Comparison of ENCODE assay signal across 12 cellular contexts in genomic region chr12:51913071-51914033, GRCh38. TPM values are rescaled to one million over a fixed set of nuclear protein-coding genes. Genes with fewer than 3 reads are reported as not detected.
DNase-seq lines count a peak whose midpoint lies in the region; ATAC-seq, FAIRE-seq and TF ChIP-seq lines count a peak whose summit lies in the region.
"Had no signal": no experiment of that assay in that cellular context is flagged by ENCODE, and none has a peak within 500 bp of the region (broad histone marks: within the 10 kb centered on the region; RNA-seq: fewer than 3 reads in every experiment).

No MANE protein-coding gene starts in this region.

- H2BK5ac ChIP-seq in H1 (ENCODE audit: low read depth, low read length) (no peak overlapping the region), mesenchymal stem cell (ENCODE audit: low read depth, low read length, poor library complexity, severe bottlenecking) (no peak overlapping the region)

- H3K23me2 ChIP-seq in H1 (ENCODE audit: low read depth, low read length), result no peaks in the 10 kb centered on the region

- H3K27ac ChIP-seq in H1 (ENCODE audit: low read depth, low read length), result no peak overlapping the region
- H3K27ac ChIP-seq in mesenchymal stem cell (ENCODE audit: low read length, poor library complexity, severe bottlenecking), result no peak overlapping the region

- CTCF ChIA-PET in H1 (lab: Charles Lee; ENCODE audit: partially characterized antibody), result interaction anchor here (0.5 to 12.7 kb wide), 28 partner anchors 13 to 1148 kb away, joined by 3 to 234 read pairs (median 6); partner anchors contain the start of gene ANKRD33

- no peak overlapping the region for H3K56ac ChIP-seq in H1 (replicated peaks; ENCODE audit: insufficient read length, low read depth, low read length)

- H3K14ac ChIP-seq in H1 (ENCODE audit: insufficient read length) (no peak overlapping the region), mesenchymal stem cell (ENCODE audit: low read length in 2 of 2) (peak overlapping the region in 1 of 2 experiments; percentile 96)

- H3K18ac ChIP-seq in H1 (ENCODE audit: extremely low read depth, low read length) (peak overlapping the region; percentile 48; the same call in 1 of the 2 replicates), mesenchymal stem cell (ENCODE audit: low read depth in 1 of 2, low read length in 2 of 2) (peak overlapping the region; percentile 75 to 94)

- TF ChIP-seq RAD21 in H1 (IDR thresholded peaks at IDR 0.05 in 1 of 2, conservative IDR thresholded peaks at IDR 0.05 in 1 of 2; ENCODE audit: low read depth in 2 of 2, low read length in 2 of 2), result peak in 1 of 2 experiments; percentile 21; a peak in 2 of 4 replicates

- H3K4ac ChIP-seq in H1 (replicated peaks; ENCODE audit: insufficient read length, low read depth, low read length), result no peak overlapping the region
- peak overlapping the region; percentile 85 to 93 for H3K4ac ChIP-seq in mesenchymal stem cell (ENCODE audit: low read depth in 1 of 2, low read length in 2 of 2)

- H3K4me1 ChIP-seq in H1 (replicated peaks in 1 of 4; ENCODE audit: control insufficient read depth in 3 of 4, insufficient read depth in 4 of 4, low read length in 3 of 4) (peaks cover 0 to 8% (median 1%) of the 10 kb centered on the region in 4 experiments; a peak in 4 of 7 replicates), mesenchymal stem cell (ENCODE audit: control insufficient read depth, insufficient read depth, low read depth, low read length) (peaks cover 3% of the 10 kb centered on the region)

- ATAC-seq in HG03097 (IDR thresholded peaks at IDR 0.05; ENCODE audit: low FRiP score, unreplicated experiment), result no peak
- no peak for ATAC-seq in HG03196 (IDR thresholded peaks at IDR 0.05; ENCODE audit: unreplicated experiment)

- H3K23ac ChIP-seq in H1 (ENCODE audit: insufficient read length) (no peak overlapping the region), mesenchymal stem cell (ENCODE audit: low read length in 2 of 2) (peak overlapping the region in 1 of 2 experiments; percentile 66)

- no peaks in the 10 kb centered on the region for H4K20me1 ChIP-seq in H1 (replicated peaks in 1 of 2; ENCODE audit: control insufficient read depth in 1 of 2, insufficient read depth in 2 of 2, low read length in 2 of 2)

- H3K27me3 ChIP-seq in H1 (replicated peaks in 1 of 4; ENCODE audit: control insufficient read depth in 3 of 4, extremely low read depth in 1 of 4, insufficient read depth in 3 of 4, low read length in 3 of 4) (peaks cover 0 to 9% (median 3%) of the 10 kb centered on the region in 4 experiments; a peak in 4 of 7 replicates), mesenchymal stem cell (ENCODE audit: control insufficient read depth in 1 of 2, insufficient read depth in 1 of 2, low read length in 2 of 2) (peaks cover 0 to 4% of the 10 kb centered on the region in 2 experiments)

- H3K9ac ChIP-seq in H1 (replicated peaks in 1 of 4; ENCODE audit: extremely low read depth in 1 of 4, low read depth in 3 of 4, low read length in 3 of 4) (no peak overlapping the region), mesenchymal stem cell (ENCODE audit: low read length) (peak overlapping the region; percentile 95)

- H3K9me3 ChIP-seq in H1 (ENCODE audit: insufficient read depth in 2 of 2, low read depth in 1 of 2, low read length in 1 of 2) (no peaks in the 10 kb centered on the region), mesenchymal stem cell (ENCODE audit: control insufficient read depth, low read length) (no peaks in the 10 kb centered on the region)

- no peak for TF ChIP-seq EP300 in H1 (IDR thresholded peaks at IDR 0.05; ENCODE audit: borderline replicate concordance in 1 of 2, low read depth in 2 of 2, low read length in 2 of 2)

- H2AK5ac ChIP-seq in H1 (ENCODE audit: low read depth, low read length), result 0 out of 2 replicates have a peak overlapping the region, but pooled peaks have one; percentile 53
- H2AK5ac ChIP-seq in mesenchymal stem cell (ENCODE audit: low read length, severe bottlenecking), result no peak overlapping the region

- H3K79me1 ChIP-seq in H1 (ENCODE audit: low read depth, low read length), result no peaks in the 10 kb centered on the region
- H3K79me1 ChIP-seq in mesenchymal stem cell (replicated peaks; ENCODE audit: low read length, poor library complexity, severe bottlenecking), result no peaks in the 10 kb centered on the region

- peak in 2 of 3 experiments; percentile 47 to 64; a peak in 3 of 4 replicates for TF ChIP-seq CTCF in H1 (IDR thresholded peaks at IDR 0.05; ENCODE audit: control extremely low read depth in 1 of 3, insufficient read depth in 1 of 3, low read depth in 1 of 3, low read length in 3 of 3)

- no peak for TF ChIP-seq POLR2A in H1 (IDR thresholded peaks at IDR 0.05; ENCODE audit: control extremely low read depth in 1 of 2, low read depth in 2 of 2, low read length in 2 of 2)

- H2AFZ ChIP-seq in H1 (ENCODE audit: low read length), result no peak overlapping the region
- no peak overlapping the region for H2AFZ ChIP-seq in mesenchymal stem cell (ENCODE audit: low read depth, low read length)

- H3K4me3 ChIP-seq in H1 (ENCODE audit: extremely low read depth in 1 of 4, insufficient read depth in 2 of 4, low read depth in 3 of 4, low read length in 4 of 4), result no peak overlapping the region
- H3K4me3 ChIP-seq in mesenchymal stem cell (ENCODE audit: insufficient read depth in 1 of 2, low read depth in 1 of 2, low read length in 2 of 2), result peak overlapping the region in 1 of 2 experiments; percentile 53

- peak; percentile 55 for DNase-seq in activated effector memory CD4-positive, alpha-beta T cell treated with anti-CD3 and anti-CD28 coated beads, Interleukin-2, amount 50 U/mL, for 16 hours
- no peak for DNase-seq in activated effector memory CD4-positive, alpha-beta T cell treated with Interleukin-2 at 50 U/mL for 16 hours
- DNase-seq in H1 (ENCODE audit: low read depth in 1 of 2, low spot score in 2 of 2), result peak in 1 of 2 experiments; percentile 81
- no peak for DNase-seq in mesenchymal stem cell
- DNase-seq in NCI-H748 treated with DMSO at 0.1 percent for 48 hours (lab: John Stamatoyannopoulos, UW), result no peak
- no peak for DNase-seq in dedifferentiated amniotic fluid mesenchymal stem cell (ENCODE audit: extremely low spot score)
- DNase-seq: activated naive CD8-positive, alpha-beta T cell treated with anti-CD3 and anti-CD28 coated beads, Interleukin-2, amount 10 ng/mL, durations not matched to agents 7 days and 5 days; NCI-H1436 treated with DMSO at 0.1 percent for 48 hours had no signal

- H3K4me2 ChIP-seq in H1 (ENCODE audit: insufficient read depth in 1 of 2, low read depth in 2 of 2, low read length in 2 of 2), result no peak overlapping the region
- no peak overlapping the region for H3K4me2 ChIP-seq in mesenchymal stem cell (ENCODE audit: low read length, poor library complexity, severe bottlenecking)

- H2BK12ac ChIP-seq in H1 (ENCODE audit: low read depth, low read length) (peak overlapping the region; percentile 75; the same call in 1 of the 2 replicates), mesenchymal stem cell (ENCODE audit: low read length in 2 of 2) (peak overlapping the region; percentile 42 to 85)

- H2BK15ac ChIP-seq in H1 (ENCODE audit: low read length) (no peak overlapping the region), mesenchymal stem cell (ENCODE audit: low read depth, poor library complexity, severe bottlenecking) (no peak overlapping the region)

- 75% methylated on average over 25 of the region's 30 CpGs; no CpG with 5 or more reads in 1 of the 2 experiments for WGBS in H1 (ENCODE audit: extremely low coverage in 1 of 2, insufficient coverage in 1 of 2, insufficient read length in 1 of 2, insufficient replicate concordance in 2 of 2, low coverage in 1 of 2, low lambda C conversion rate in 2 of 2, missing lambda C conversion rate in 1 of 2), 2 experiments
- 86% methylated on average over 28 of the region's 30 CpGs for WGBS in mesenchymal stem cell

- no peak for FAIRE-seq in H1 (lab: Jason Lieb, UNC)

- H4K5ac ChIP-seq in H1 (ENCODE audit: insufficient read length, low read depth, low read length), result no peak overlapping the region

- POLR2A ChIA-PET in H1 (lab: Charles Lee; ENCODE audit: partially characterized antibody), result interaction anchor here (1.4 kb wide), 1 partner anchor 8 kb away, joined by 6 read pairs; no protein-coding TSS in a partner anchor

- H4K91ac ChIP-seq in H1 (replicated peaks; ENCODE audit: insufficient read length, low read length), result peak overlapping the region; percentile 59
- peak overlapping the region; percentile 88 for H4K91ac ChIP-seq in mesenchymal stem cell (ENCODE audit: low read length)

- H2BK120ac ChIP-seq in H1 (replicated peaks; ENCODE audit: low read depth, low read length) (no peak overlapping the region), mesenchymal stem cell (ENCODE audit: low read depth, low read length) (peak overlapping the region; percentile 77)

- H4K8ac ChIP-seq in H1 (ENCODE audit: extremely low read depth, insufficient read depth, low read length) (no peak overlapping the region; the same call in 1 of the 2 replicates), mesenchymal stem cell (ENCODE audit: low read length) (peak overlapping the region; percentile 86)

- no peak overlapping the region for H2BK20ac ChIP-seq in H1 (ENCODE audit: low read length)

- no peaks in the 10 kb centered on the region for H3K79me2 ChIP-seq in H1 (ENCODE audit: control insufficient read depth in 1 of 2, insufficient read depth in 2 of 2, low read length in 2 of 2)

- H3K36me3 ChIP-seq in H1 (ENCODE audit: control insufficient read depth in 2 of 4, insufficient read depth in 4 of 4, low read length in 3 of 4) (no peaks in the 10 kb centered on the region), mesenchymal stem cell (ENCODE audit: control insufficient read depth in 1 of 2, insufficient read depth in 2 of 2, low read depth in 1 of 2, low read length in 2 of 2) (peaks cover 0 to 60% of the 10 kb centered on the region in 2 experiments)

RNA-seq across cellular contexts. Expression of gene ACVRL1, which starts 6.0 kb away (rescaled TPM):
- total RNA-seq in H1 (2021; fragmentation: NEBNext Ultra II Directional; extraction: Animal tissue kit (Norgen Biotek cat#: 25700)), result 0.09 TPM in 1 of 2 replicates, not detected in the other
- polyA plus RNA-seq in H1 (2011; rRNA removed), result 0.35 and 0.50 TPM in 2 replicates
- 0.54 TPM for polyA plus RNA-seq in H1 (2011; cell fraction: cytosol; rRNA removed)
- 1.2 TPM for polyA plus RNA-seq in H1 (2011; cell fraction: nucleus; rRNA removed)
- polyA plus RNA-seq in H1 (2012, experiment 1 of 2), result 0.59 to 0.90 TPM (median 0.84 TPM) in 4 replicates
- 0.10 TPM for polyA plus RNA-seq in H1 (2012, experiment 2 of 2)
- polyA plus RNA-seq in H1 (2013, experiment 1 of 2), result 0.39 TPM
- polyA plus RNA-seq in H1 (2013, experiment 2 of 2), result 0.24 TPM
- polyA minus RNA-seq in H1 (2011; rRNA and poly(A)+ RNA removed), result 0.39 and 0.82 TPM in 2 replicates
- polyA minus RNA-seq in H1 (2011; cell fraction: cytosol; rRNA and poly(A)+ RNA removed), result not detected
- 1.4 TPM for polyA minus RNA-seq in H1 (2011; cell fraction: nucleus; rRNA and poly(A)+ RNA removed)
- polyA plus RNA-seq in mesenchymal stem cell (2013, experiment 1 of 2), result 158 TPM
- polyA plus RNA-seq in mesenchymal stem cell (2013, experiment 2 of 2), result 162 TPM
- total RNA-seq: activated naive CD8-positive, alpha-beta T cell treated with anti-CD3 and anti-CD28 coated beads, Interleukin-2, amount 10 ng/mL, durations not matched to agents 7 days and 5 days had no signal

RNA-seq across cellular contexts. Expression of gene ANKRD33, which starts 25.4 kb away (rescaled TPM):
- 0.19 and 0.41 TPM in 2 replicates for total RNA-seq in H1 (2021; fragmentation: NEBNext Ultra II Directional; extraction: Animal tissue kit (Norgen Biotek cat#: 25700))
- polyA plus RNA-seq in H1 (2011; rRNA removed), result 0.53 and 1.5 TPM in 2 replicates
- 1.1 TPM for polyA plus RNA-seq in H1 (2011; cell fraction: cytosol; rRNA removed)
- polyA plus RNA-seq in H1 (2011; cell fraction: nucleus; rRNA removed), result 8.7 TPM
- polyA plus RNA-seq in H1 (2012, experiment 1 of 2), result 0.53 to 1.1 TPM (median 0.62 TPM) in 4 replicates
- polyA plus RNA-seq in H1 (2012, experiment 2 of 2), result 0.39 TPM
- polyA plus RNA-seq in H1 (2013, experiment 1 of 2), result 0.34 TPM
- 0.57 TPM for polyA plus RNA-seq in H1 (2013, experiment 2 of 2)
- polyA minus RNA-seq in H1 (2011; rRNA and poly(A)+ RNA removed), result 0.34 and 0.73 TPM in 2 replicates
- not detected for polyA minus RNA-seq in H1 (2011; cell fraction: cytosol; rRNA and poly(A)+ RNA removed)
- polyA minus RNA-seq in H1 (2011; cell fraction: nucleus; rRNA and poly(A)+ RNA removed), result 3.4 TPM
- polyA plus RNA-seq in mesenchymal stem cell (2013, experiment 1 of 2), result 3.7 TPM
- polyA plus RNA-seq in mesenchymal stem cell (2013, experiment 2 of 2), result 3.2 TPM
- total RNA-seq: activated naive CD8-positive, alpha-beta T cell treated with anti-CD3 and anti-CD28 coated beads, Interleukin-2, amount 10 ng/mL, durations not matched to agents 7 days and 5 days; Daoy; lung microvascular endothelial cell had no signal

RNA-seq across cellular contexts. Expression of gene ACVR1B, which starts 38.1 kb away (rescaled TPM):
- total RNA-seq in H1 (2021; fragmentation: NEBNext Ultra II Directional; extraction: Animal tissue kit (Norgen Biotek cat#: 25700)), result 13.5 and 16.0 TPM in 2 replicates
- polyA plus RNA-seq in H1 (2011; rRNA removed), result 19.2 and 24.7 TPM in 2 replicates
- 19.1 TPM for polyA plus RNA-seq in H1 (2011; cell fraction: cytosol; rRNA removed)
- 18.9 TPM for polyA plus RNA-seq in H1 (2011; cell fraction: nucleus; rRNA removed)
- 12.9 to 19.5 TPM (median 17.3 TPM) in 4 replicates for polyA plus RNA-seq in H1 (2012, experiment 1 of 2)
- polyA plus RNA-seq in H1 (2012, experiment 2 of 2), result 9.5 TPM
- polyA plus RNA-seq in H1 (2013, experiment 1 of 2), result 10.3 TPM
- polyA plus RNA-seq in H1 (2013, experiment 2 of 2), result 11.9 TPM
- polyA minus RNA-seq in H1 (2011; rRNA and poly(A)+ RNA removed), result 20.8 and 23.4 TPM in 2 replicates
- 12.9 TPM for polyA minus RNA-seq in H1 (2011; cell fraction: cytosol; rRNA and poly(A)+ RNA removed)
- 14.2 TPM for polyA minus RNA-seq in H1 (2011; cell fraction: nucleus; rRNA and poly(A)+ RNA removed)
- polyA plus RNA-seq in mesenchymal stem cell (2013, experiment 1 of 2), result 13.6 TPM
- 13.2 TPM for polyA plus RNA-seq in mesenchymal stem cell (2013, experiment 2 of 2)
